ENCODE assay signal across 7 cellular contexts in the genomic region with DNA sequence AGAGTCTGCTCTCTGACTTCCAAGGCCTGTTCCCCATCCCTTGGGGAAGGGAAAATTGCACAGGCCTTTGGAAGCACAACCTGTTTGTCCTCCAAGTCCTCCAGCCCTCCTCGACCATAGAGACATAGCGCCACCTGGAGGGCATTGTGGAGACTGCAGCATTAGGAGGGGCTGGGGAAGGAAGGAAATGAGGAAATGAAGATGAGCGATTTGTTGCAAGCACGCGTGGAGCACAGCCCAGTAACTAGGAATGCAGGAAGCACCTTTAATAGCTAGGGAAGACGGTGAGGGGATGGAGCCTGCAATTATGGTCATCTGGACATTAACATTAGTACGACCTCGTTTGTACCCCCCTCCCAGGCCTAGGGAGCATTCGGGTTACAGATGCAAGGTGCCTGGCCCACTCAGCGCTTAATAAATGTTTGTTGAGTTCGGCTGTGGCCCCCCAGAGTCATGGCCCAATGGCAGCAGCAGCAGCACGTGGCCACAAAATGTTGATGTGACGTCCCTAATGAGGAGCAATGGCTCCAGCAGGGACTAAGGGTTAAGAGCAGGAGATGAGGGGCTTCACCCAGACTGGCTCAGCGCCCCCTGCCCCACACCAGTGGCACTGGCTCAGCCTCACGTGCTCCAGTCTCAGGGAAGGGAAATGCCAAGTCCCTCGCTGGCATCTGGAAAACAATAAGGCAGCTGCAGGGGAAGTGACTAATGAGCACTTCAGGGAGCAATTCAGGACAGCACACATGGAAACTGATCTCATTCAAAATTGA. TPM values are rescaled to one million over a fixed set of nuclear protein-coding genes. Genes with fewer than 3 reads are reported as not detected.
A peak's percentile ranks its signal among the peaks of the same experiment; 100 is the strongest.
DNase-seq lines count a peak whose midpoint lies in the region; ATAC-seq and TF ChIP-seq lines count a peak whose summit lies in the region.

No MANE protein-coding gene starts in this region.

- H3K4me1 Mint-ChIP-seq in T-helper 17 cell = peaks cover 3% of the 10 kb centered on the region

- no peaks in the 10 kb centered on the region for H3K27me3 Mint-ChIP-seq in T-helper 17 cell

- no peaks in the 10 kb centered on the region for H3K9me3 ChIP-seq in T-helper 17 cell (ENCODE audit: control insufficient read depth, low read length, poor library complexity, severe bottlenecking)
- no peaks in the 10 kb centered on the region for H3K9me3 ChIP-seq in ascending aorta
- no peaks in the 10 kb centered on the region for H3K9me3 ChIP-seq in right cardiac atrium (ENCODE audit: control insufficient read depth, low read length)

- WGBS in right cardiac atrium = 3% methylated on average over 16 of the region's 16 CpGs

- intact Hi-C loops in ascending aorta (cut with DNase I) (loop anchor here (1.0 to 5.0 kb wide), 5 partner anchors 117 to 576 kb away; no protein-coding TSS in a partner anchor), right cardiac atrium (cut with DNase I) (loop anchor here (2.0 to 10.0 kb wide), 6 partner anchors 117 to 579 kb away; no protein-coding TSS in a partner anchor)

- TF ChIP-seq CTCF in GM13976 (IDR thresholded peaks at IDR 0.05; ENCODE audit: borderline replicate concordance, control extremely low read depth, extremely low read depth, insufficient read depth, missing control alignments) (peak; percentile 98), ascending aorta (IDR thresholded peaks at IDR 0.05) (peak; percentile 92 to 98 (median 94))

- H3K4me1 ChIP-seq in ascending aorta = peaks cover 0 to 3% of the 10 kb centered on the region in 2 donors
- H3K4me1 ChIP-seq in right cardiac atrium (ENCODE audit: control insufficient read depth, insufficient read depth, low read length) = no peaks in the 10 kb centered on the region

- H3K27me3 ChIP-seq in ascending aorta (no peaks in the 10 kb centered on the region), right cardiac atrium (ENCODE audit: control insufficient read depth, insufficient read depth) (no peaks in the 10 kb centered on the region)

- DNase-seq in GM13976 (ENCODE audit: low spot score) (peak; percentile 86), NCI-H1694 treated with DMSO at 0.1 percent for 48 hours (lab: John Stamatoyannopoulos, UW) (peak; percentile 74), T-helper 17 cell (peak; percentile 59 to 85 (median 66)), ascending aorta (ENCODE audit: low spot score in 2 of 2) (peak; percentile 35 to 91), right cardiac atrium (peak; percentile 80 to 94 (median 91)), retina (peak; percentile 92)

- no peak overlapping the region for H3K27ac Mint-ChIP-seq in T-helper 17 cell

- H3K27ac ChIP-seq in ascending aorta = no peak overlapping the region
- H3K27ac ChIP-seq in right cardiac atrium (ENCODE audit: low read length) = no peak overlapping the region

- in situ Hi-C loops in GM13976 (cut with MboI; ENCODE audit: low sequenced_read_pairs, unreplicated experiment) = loop anchor here (10.0 to 25.0 kb wide), 3 partner anchors 119 to 582 kb away; partner anchors contain the start of gene PLA2G2E

- H3K36me3 Mint-ChIP-seq in T-helper 17 cell (ENCODE audit: low read depth) = no peaks in the 10 kb centered on the region

- H3K4me3 ChIP-seq in ascending aorta (no peak overlapping the region), right cardiac atrium (ENCODE audit: low read length) (no peak overlapping the region)

- H3K36me3 ChIP-seq in ascending aorta = peaks cover 6 to 13% of the 10 kb centered on the region in 2 donors

- no peak overlapping the region for H3K4me3 Mint-ChIP-seq in T-helper 17 cell

- peak; percentile 90 for ATAC-seq in T-helper 17 cell
- peak; percentile 82 to 88 for ATAC-seq in right cardiac atrium
- no peak for ATAC-seq in GM19395 (IDR thresholded peaks at IDR 0.05; ENCODE audit: unreplicated experiment)

RNA-seq across cellular contexts. Expression of gene CAMK2N1, which starts 8.0 kb away (rescaled TPM):
- total RNA-seq in T-helper 17 cell (1 to 10 TPM; 5.3 to 6.3 TPM), ascending aorta (1.9 TPM), right cardiac atrium (10 to 100 TPM; 15.6 to 28.5 (median 15.8) TPM)
- 16.0 TPM for polyA plus RNA-seq in right cardiac atrium

RNA-seq across cellular contexts. Expression of gene MUL1, which starts 13.9 kb away (rescaled TPM):
- total RNA-seq in T-helper 17 cell = 10 to 100 TPM; 14.7 to 21.8 TPM
- 34.7 TPM for total RNA-seq in ascending aorta
- total RNA-seq in right cardiac atrium = 10 to 100 TPM; 29.9 to 42.1 (median 38.7) TPM
- 22.1 TPM for polyA plus RNA-seq in right cardiac atrium

RNA-seq across cellular contexts. Expression of gene FAM43B, which starts 58.3 kb away (rescaled TPM):
- not detected for total RNA-seq in T-helper 17 cell
- total RNA-seq in ascending aorta = 0.75 TPM
- 1 to 10 TPM; 1.6 to 3.6 (median 2.7) TPM for total RNA-seq in right cardiac atrium
- polyA plus RNA-seq in right cardiac atrium = 1.3 TPM
